In genomic region chr7:157898802-157899201, GRCh38 we compare ENCODE assay signal across 20 cellular contexts.
DNase-seq lines count a peak whose midpoint lies in the region; ATAC-seq and TF ChIP-seq lines count a peak whose summit lies in the region.
"Had no signal": no experiment of that assay in that cellular context is flagged by ENCODE, and none has a peak within 500 bp of the region (broad histone marks: within the 10 kb centered on the region; RNA-seq: fewer than 3 reads in every experiment).

No MANE protein-coding gene starts in this region.

- no peak overlapping the region for H3K4me2 ChIP-seq in IMR-90 (ENCODE audit: low read depth, low read length)
- no peak overlapping the region for H3K4me2 ChIP-seq in neural cell (ENCODE audit: low read length)
- H3K4me2 ChIP-seq: BLaER1 had no signal

- intact Hi-C loops in IMR-90 (cut with micrococcal nuclease), result no loop called here

- TF ChIP-seq EP300 in neural cell (conservative IDR thresholded peaks at IDR 0.05; ENCODE audit: poor library complexity, severe bottlenecking), result no peak

- no peaks in the 10 kb centered on the region for H3K36me3 ChIP-seq in IMR-90 (ENCODE audit: control insufficient read depth, insufficient read depth, low read length)
- H3K36me3 ChIP-seq in neural cell (ENCODE audit: insufficient read depth, low read length), result no peaks in the 10 kb centered on the region
- H3K36me3 ChIP-seq: BLaER1 had no signal

- H3K14ac ChIP-seq in IMR-90 (replicated peaks; ENCODE audit: low read depth, low read length), result no peak overlapping the region

- no peak overlapping the region for H2AK9ac ChIP-seq in IMR-90 (replicated peaks; ENCODE audit: low read depth, low read length, poor library complexity)

- H2AFZ ChIP-seq in IMR-90 (replicated peaks; ENCODE audit: low read length, poor library complexity) (no peak overlapping the region), neural cell (ENCODE audit: low read depth, low read length) (no peak overlapping the region)
- H2AFZ ChIP-seq: GM23248 had no signal

- no peak overlapping the region for H3K23ac ChIP-seq in IMR-90 (ENCODE audit: low read depth, low read length)

- H3K9me1 ChIP-seq in IMR-90 (ENCODE audit: insufficient read depth, low read length), result no peaks in the 10 kb centered on the region

- H3K56ac ChIP-seq in IMR-90 (ENCODE audit: extremely low read depth, insufficient read depth, low read length), result no peak overlapping the region

- no peaks in the 10 kb centered on the region for H3F3A ChIP-seq in neural cell (ENCODE audit: insufficient read depth, low read length, poor library complexity, severe bottlenecking)

- H3K27ac Mint-ChIP-seq in activated naive CD4-positive, alpha-beta T cell treated with anti-CD3 and anti-CD28 coated beads, Interleukin-2, amount 50 U/mL, for 72 hours, result no peak overlapping the region
- H3K27ac Mint-ChIP-seq: B cell; CD4-positive, CD25-positive, alpha-beta regulatory T cell; CD8-positive, alpha-beta T cell had no signal

- H3K9me3 ChIP-seq in IMR-90 (ENCODE audit: control insufficient read depth, insufficient read depth, low read length) (peaks cover 56% of the 10 kb centered on the region), neural cell (ENCODE audit: low read length) (no peaks in the 10 kb centered on the region)
- H3K9me3 ChIP-seq: BLaER1, Caco-2 had no signal

- H3K36me3 Mint-ChIP-seq in activated naive CD4-positive, alpha-beta T cell treated with anti-CD3 and anti-CD28 coated beads, Interleukin-2, amount 50 U/mL, for 72 hours, result no peaks in the 10 kb centered on the region
- H3K36me3 Mint-ChIP-seq: CD4-positive, CD25-positive, alpha-beta regulatory T cell; CD8-positive, alpha-beta T cell had no signal

- H3K4me1 ChIP-seq in IMR-90 (ENCODE audit: control insufficient read depth, insufficient read depth, low read length), result no peaks in the 10 kb centered on the region
- H3K4me1 ChIP-seq: Caco-2 had no signal

- H4K20me1 ChIP-seq in IMR-90 (ENCODE audit: insufficient read depth, low read length) (no peaks in the 10 kb centered on the region), neural cell (ENCODE audit: insufficient read depth) (no peaks in the 10 kb centered on the region)
- H4K20me1 ChIP-seq: BLaER1 had no signal

- no peak overlapping the region for H2AK5ac ChIP-seq in IMR-90 (ENCODE audit: low read depth, low read length)

- H3K79me1 ChIP-seq in IMR-90 (ENCODE audit: low read depth in 1 of 2, low read length in 2 of 2), result no peaks in the 10 kb centered on the region

- H3K9me2 ChIP-seq in neural cell (ENCODE audit: insufficient read depth, low read length), result no peaks in the 10 kb centered on the region

- H4K5ac ChIP-seq in IMR-90 (ENCODE audit: low read depth, low read length), result no peak overlapping the region

- no peak for TF ChIP-seq POLR2A in IMR-90 (IDR thresholded peaks at IDR 0.05; ENCODE audit: low read depth, low read length)

- no peak overlapping the region for H2BK120ac ChIP-seq in IMR-90 (ENCODE audit: low read depth, low read length)

- no peak overlapping the region for H2BK15ac ChIP-seq in IMR-90 (ENCODE audit: low read depth, low read length)

- dilution Hi-C loops in IMR-90 (cut with HindIII; ENCODE audit: low sequenced_read_pairs, unreplicated experiment), result no loop called here

- WGBS in IMR-90 (ENCODE audit: extremely low coverage in 2 of 2, insufficient read length in 1 of 2), 2 experiments, result 60% methylated on average over 3 of the region's 12 CpGs; no CpG with 5 or more reads in 1 of the 2 experiments

- no TSS peak for BruUV-seq in IMR-90 (replicated peaks; lab: Mats Ljungman, UMichigan)

- no peaks in the 10 kb centered on the region for H3K9me3 Mint-ChIP-seq in activated naive CD4-positive, alpha-beta T cell treated with anti-CD3 and anti-CD28 coated beads, Interleukin-2, amount 50 U/mL, for 72 hours
- H3K9me3 Mint-ChIP-seq: CD8-positive, alpha-beta T cell had no signal

- H4K91ac ChIP-seq in IMR-90 (ENCODE audit: insufficient read depth, low read depth, low read length), result no peak overlapping the region

- no peak overlapping the region for H3K18ac ChIP-seq in IMR-90 (ENCODE audit: low read depth, low read length)

- H3K9ac ChIP-seq in IMR-90 (ENCODE audit: low read depth, low read length) (no peak overlapping the region), neural cell (ENCODE audit: low read length) (no peak overlapping the region)
- H3K9ac ChIP-seq: BLaER1, GM23248 had no signal

- no peak overlapping the region for H4K8ac ChIP-seq in IMR-90 (ENCODE audit: low read depth in 2 of 2, low read length in 2 of 2)

- H3K4me3 ChIP-seq in IMR-90 (ENCODE audit: insufficient read depth, low read depth, low read length) (no peak overlapping the region), neural cell (ENCODE audit: low read length) (peak overlapping the region; percentile 5)
- H3K4me3 ChIP-seq: BLaER1, GM23248 had no signal

- in situ Hi-C loops in IMR-90 (cut with MboI; ENCODE audit: low sequenced_read_pairs), result no loop called here

- no peak overlapping the region for H2BK5ac ChIP-seq in IMR-90 (ENCODE audit: low read depth, low read length, poor library complexity, severe bottlenecking)

- POLR2A ChIA-PET in IMR-90 (lab: Charles Lee; ENCODE audit: unreplicated experiment), result no interaction called here

- no peak for TF ChIP-seq RAD21 in IMR-90 (IDR thresholded peaks at IDR 0.05; ENCODE audit: low read length)
- no peak for TF ChIP-seq RAD21 in neural cell (conservative IDR thresholded peaks at IDR 0.05)

- no peaks in the 10 kb centered on the region for H3K27me3 ChIP-seq in IMR-90 (ENCODE audit: control insufficient read depth, insufficient read depth, low read length)
- H3K27me3 ChIP-seq in neural cell (ENCODE audit: insufficient read depth, low read depth, low read length), result no peaks in the 10 kb centered on the region
- H3K27me3 ChIP-seq: BLaER1 had no signal

- TF ChIP-seq CTCF in IMR-90 (conservative IDR thresholded peaks at IDR 0.05; ENCODE audit: low read depth, low read length) (no peak), neural cell (IDR thresholded peaks at IDR 0.05; ENCODE audit: poor library complexity, severe bottlenecking) (no peak)

- ATAC-seq in IMR-90 (ENCODE audit: low read depth) (no peak), esophagus mucosa (peak; percentile 47)
- no peak for ATAC-seq in activated naive CD4-positive, alpha-beta T cell treated with anti-CD3 and anti-CD28 coated beads, Interleukin-2, amount 50 U/mL, for 72 hours
- ATAC-seq: CD8-positive, alpha-beta T cell had no signal

- H2BK20ac ChIP-seq in IMR-90 (ENCODE audit: low read depth, low read length), result no peak overlapping the region

- DNase-seq in NCI-H1105 treated with DMSO at 0.1 percent for 48 hours (lab: John Stamatoyannopoulos, UW) (peak; percentile 53), NCI-H1105 (lab: John Stamatoyannopoulos, UW) (no peak), IMR-90 (no peak), NCI-H146 treated with DMSO at 0.1 percent for 48 hours (lab: John Stamatoyannopoulos, UW; ENCODE audit: unreplicated experiment) (no peak)
- no peak for DNase-seq in stimulated activated CD4-positive, alpha-beta T cell treated with anti-CD3 and anti-CD28 coated beads, Interleukin-1b, Interleukin-23, amount 100 ng/mL, for 48 hours
- no peak for DNase-seq in activated naive CD4-positive, alpha-beta T cell treated with anti-CD3 and anti-CD28 coated beads, Interleukin-2, amount 50 U/mL, for 72 hours (ENCODE audit: low spot score in 2 of 2)
- DNase-seq: Caco-2; CD4-positive, CD25-positive, alpha-beta regulatory T cell; CD8-positive, alpha-beta T cell; DMS153; DND-41; GM23248; H7; HCEC 1CT had no signal

- CTCF ChIA-PET in IMR-90 (lab: Yijun Ruan, JAX), result no interaction called here

- H3K27ac ChIP-seq in IMR-90 (ENCODE audit: insufficient read depth, low read length) (no peak overlapping the region), neural cell (ENCODE audit: low read length) (peak overlapping the region; percentile 52)
- H3K27ac ChIP-seq: 22Rv1, BLaER1, C4-2B, GM23248 had no signal

- H3K4ac ChIP-seq in IMR-90 (ENCODE audit: low read depth, low read length), result no peak overlapping the region

- no peaks in the 10 kb centered on the region for H3K79me2 ChIP-seq in neural cell (replicated peaks; ENCODE audit: insufficient read depth, low read length)

TF ChIP-seq in IMR-90, 13 proteins besides CTCF, POLR2A, EP300 and RAD21:
- TF ChIP-seq CEBPB (IDR thresholded peaks at IDR 0.05; ENCODE audit: low read depth, low read length) (0 out of 2 replicates have a peak, but pooled peaks have one; percentile 16), CHD1 (IDR thresholded peaks at IDR 0.05; ENCODE audit: low read depth, low read length) (no peak)
TF ChIP-seq in IMR-90: peak in this region for 1.

TF ChIP-seq in neural cell, 6 proteins besides CTCF, POLR2A, EP300 and RAD21:
- TF ChIP-seq MXI1 (conservative IDR thresholded peaks at IDR 0.05; ENCODE audit: poor library complexity, severe bottlenecking) (no peak), EZH2 (IDR thresholded peaks at IDR 0.05; ENCODE audit: borderline replicate concordance, insufficient read depth, low read length, poor library complexity, severe bottlenecking) (no peak), POLR2AphosphoS5 (IDR thresholded peaks at IDR 0.05) (no peak), SMC3 (conservative IDR thresholded peaks at IDR 0.05; ENCODE audit: poor library complexity) (no peak), TAF1 (IDR thresholded peaks at IDR 0.05; ENCODE audit: low read depth) (no peak)
- TF ChIP-seq, protein P1, sequence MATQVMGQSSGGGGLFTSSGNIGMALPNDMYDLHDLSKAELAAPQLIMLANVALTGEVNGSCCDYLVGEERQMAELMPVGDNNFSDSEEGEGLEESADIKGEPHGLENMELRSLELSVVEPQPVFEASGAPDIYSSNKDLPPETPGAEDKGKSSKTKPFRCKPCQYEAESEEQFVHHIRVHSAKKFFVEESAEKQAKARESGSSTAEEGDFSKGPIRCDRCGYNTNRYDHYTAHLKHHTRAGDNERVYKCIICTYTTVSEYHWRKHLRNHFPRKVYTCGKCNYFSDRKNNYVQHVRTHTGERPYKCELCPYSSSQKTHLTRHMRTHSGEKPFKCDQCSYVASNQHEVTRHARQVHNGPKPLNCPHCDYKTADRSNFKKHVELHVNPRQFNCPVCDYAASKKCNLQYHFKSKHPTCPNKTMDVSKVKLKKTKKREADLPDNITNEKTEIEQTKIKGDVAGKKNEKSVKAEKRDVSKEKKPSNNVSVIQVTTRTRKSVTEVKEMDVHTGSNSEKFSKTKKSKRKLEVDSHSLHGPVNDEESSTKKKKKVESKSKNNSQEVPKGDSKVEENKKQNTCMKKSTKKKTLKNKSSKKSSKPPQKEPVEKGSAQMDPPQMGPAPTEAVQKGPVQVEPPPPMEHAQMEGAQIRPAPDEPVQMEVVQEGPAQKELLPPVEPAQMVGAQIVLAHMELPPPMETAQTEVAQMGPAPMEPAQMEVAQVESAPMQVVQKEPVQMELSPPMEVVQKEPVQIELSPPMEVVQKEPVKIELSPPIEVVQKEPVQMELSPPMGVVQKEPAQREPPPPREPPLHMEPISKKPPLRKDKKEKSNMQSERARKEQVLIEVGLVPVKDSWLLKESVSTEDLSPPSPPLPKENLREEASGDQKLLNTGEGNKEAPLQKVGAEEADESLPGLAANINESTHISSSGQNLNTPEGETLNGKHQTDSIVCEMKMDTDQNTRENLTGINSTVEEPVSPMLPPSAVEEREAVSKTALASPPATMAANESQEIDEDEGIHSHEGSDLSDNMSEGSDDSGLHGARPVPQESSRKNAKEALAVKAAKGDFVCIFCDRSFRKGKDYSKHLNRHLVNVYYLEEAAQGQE (IDR thresholded peaks at IDR 0.05; ENCODE audit: borderline replicate concordance), result no peak
TF ChIP-seq in neural cell: peak in this region for 0.
